In genomic region chr11:79406376-79406775, GRCh38 we compare ENCODE assay signal across 12 cellular contexts. TPM values are rescaled to one million over a fixed set of nuclear protein-coding genes. Genes with fewer than 3 reads are reported as not detected.
DNase-seq lines count a peak whose midpoint lies in the region; ATAC-seq lines count a peak whose summit lies in the region.
"Had no signal": no experiment of that assay in that cellular context is flagged by ENCODE, and none has a peak within 500 bp of the region (broad histone marks: within the 10 kb centered on the region; RNA-seq: fewer than 3 reads in every experiment).

No MANE protein-coding gene starts in this region.

- peaks cover 4% of the 10 kb centered on the region for H3K4me1 Mint-ChIP-seq in memory B cell

- H3K27me3 Mint-ChIP-seq in memory B cell, result peaks cover 4% of the 10 kb centered on the region

- DNase-seq in memory B cell (ENCODE audit: low spot score in 2 of 2) (peak; percentile 19 to 54), SW480 (ENCODE audit: low spot score) (no peak), SK-N-DZ (ENCODE audit: low spot score) (no peak)
- DNase-seq in stimulated activated naive CD4-positive, alpha-beta T cell (lab: John Stamatoyannopoulos, UW), result no peak
- DNase-seq in stimulated activated CD4-positive, alpha-beta T cell treated with anti-CD3 and anti-CD28 coated beads, Interleukin-4, amount 100 ng/mL, for 4 hours, result no peak
- DNase-seq: EL, left cardiac atrium, NCI-H526, right lobe of liver had no signal

- no peak overlapping the region for H3K4me3 Mint-ChIP-seq in memory B cell

- peak overlapping the region; percentile 32 for H3K27ac Mint-ChIP-seq in memory B cell

- ATAC-seq in GM18907 (IDR thresholded peaks at IDR 0.05; ENCODE audit: unreplicated experiment) (peak; percentile 93), HG02571 (IDR thresholded peaks at IDR 0.05; ENCODE audit: unreplicated experiment) (peak; percentile 92), HG03460 (IDR thresholded peaks at IDR 0.05; ENCODE audit: unreplicated experiment) (peak; percentile 92), memory B cell (ENCODE audit: low read depth) (peak; percentile 95)
- ATAC-seq: left cardiac atrium, right lobe of liver had no signal

- no peaks in the 10 kb centered on the region for H3K9me3 Mint-ChIP-seq in memory B cell

- peaks cover 3% of the 10 kb centered on the region for H3K36me3 Mint-ChIP-seq in memory B cell

RNA-seq across cellular contexts. Expression of gene TENM4, which starts 34.5 kb away (rescaled TPM):
- polyA plus RNA-seq in SK-N-DZ (2014; cell fraction: cytosol; rRNA removed), result 7.3 and 15.4 TPM in 2 replicates
- polyA plus RNA-seq in SK-N-DZ (2014; cell fraction: nucleus; rRNA removed), result 16.4 and 17.1 TPM in 2 replicates

Comparison
In these comparisons a context has a peak if more than half of its experiments do, and no peak if none do; other contexts are left out.
1. DNase-seq: peak in memory B cell (2 of 2); none in stimulated activated naive CD4-positive, alpha-beta T cell (0 of 6), stimulated activated CD4-positive, alpha-beta T cell treated with anti-CD3 and anti-CD28 coated beads, Interleukin-4, amount 100 ng/mL, for 4 hours (0 of 2), SW480 (single experiment) and SK-N-DZ (single experiment).
2. Peak in every context shown above with its lines, with median percentiles within 50 percentile points of each other: ATAC-seq.